8 cellular contexts compared by ENCODE assay signal in genomic region chr13:108915634-108916497, GRCh38.
DNase-seq lines count a peak whose midpoint lies in the region; ATAC-seq and TF ChIP-seq lines count a peak whose summit lies in the region.

No MANE protein-coding gene starts in this region.

- peak overlapping the region; percentile 65 for H3K4me3 Mint-ChIP-seq in activated CD4-positive, alpha-beta memory T cell treated with anti-CD3 and anti-CD28 coated beads, Interleukin-2, amount 10 ng/mL, durations not matched to agents 7 days and 5 days
- H3K4me3 Mint-ChIP-seq in endodermal cell (no peak overlapping the region), neural progenitor cell (no peak overlapping the region)

- H3K27ac ChIP-seq in endodermal cell (ENCODE audit: low read depth, low read length) (no peak overlapping the region), neural progenitor cell (no peak overlapping the region)

- H3K9me3 Mint-ChIP-seq in activated CD4-positive, alpha-beta memory T cell treated with anti-CD3 and anti-CD28 coated beads, Interleukin-2, amount 10 ng/mL, durations not matched to agents 7 days and 5 days: no peaks in the 10 kb centered on the region
- no peaks in the 10 kb centered on the region for H3K9me3 Mint-ChIP-seq in endodermal cell
- H3K9me3 Mint-ChIP-seq in neural progenitor cell: no peaks in the 10 kb centered on the region

- no peaks in the 10 kb centered on the region for H3K36me3 Mint-ChIP-seq in activated CD4-positive, alpha-beta memory T cell treated with anti-CD3 and anti-CD28 coated beads, Interleukin-2, amount 10 ng/mL, durations not matched to agents 7 days and 5 days (ENCODE audit: low read depth)
- H3K36me3 Mint-ChIP-seq in endodermal cell (ENCODE audit: low read depth): no peaks in the 10 kb centered on the region
- H3K36me3 Mint-ChIP-seq in neural progenitor cell: no peaks in the 10 kb centered on the region

- H3K4me3 ChIP-seq in endodermal cell (ENCODE audit: low read length): no peak overlapping the region
- no peak overlapping the region for H3K4me3 ChIP-seq in mucosa of descending colon
- no peak overlapping the region for H3K4me3 ChIP-seq in neural progenitor cell

- DNase-seq in NCI-H2081 (lab: John Stamatoyannopoulos, UW): peak; percentile 36 to 84
- DNase-seq in activated CD4-positive, alpha-beta memory T cell treated with anti-CD3 and anti-CD28 coated beads, Interleukin-2, amount 10 ng/mL, durations not matched to agents 7 days and 5 days: peak; percentile 90
- DNase-seq in endodermal cell: peak; percentile 87
- DNase-seq in mucosa of descending colon: peak; percentile 71 to 84 (median 81)
- DNase-seq in stimulated activated CD8-positive, alpha-beta memory T cell treated with anti-CD3 and anti-CD28 coated beads, Interleukin-4, amount 100 ng/mL, for 24 hours (ENCODE audit: low read depth): peak; percentile 63
- no peak for DNase-seq in neural progenitor cell (ENCODE audit: low spot score)

- TF ChIP-seq CTCF in endodermal cell (conservative IDR thresholded peaks at IDR 0.05) (no peak), mucosa of descending colon (IDR thresholded peaks at IDR 0.05) (no peak), neural progenitor cell (IDR thresholded peaks at IDR 0.05) (no peak)

- H3K9me3 ChIP-seq in endodermal cell (ENCODE audit: control insufficient read depth, low read length) (no peaks in the 10 kb centered on the region), mucosa of descending colon (no peaks in the 10 kb centered on the region), neural progenitor cell (ENCODE audit: low read depth) (no peaks in the 10 kb centered on the region)

- CTCF ChIA-PET in activated CD4-positive, alpha-beta memory T cell treated with anti-CD3 and anti-CD28 coated beads, Interleukin-2, amount 10 ng/mL, durations not matched to agents 7 days and 5 days (lab: Charles Lee): interaction anchor here (1.0 to 3.2 kb wide), 9 partner anchors 11 to 875 kb away, joined by 3 to 22 read pairs (median 3); no protein-coding TSS in a partner anchor

- no peaks in the 10 kb centered on the region for H4K20me1 ChIP-seq in neural progenitor cell (ENCODE audit: low read depth)

- H3K4me1 ChIP-seq in endodermal cell (ENCODE audit: control insufficient read depth, insufficient read depth, low read length) (no peaks in the 10 kb centered on the region), mucosa of descending colon (ENCODE audit: low read depth) (no peaks in the 10 kb centered on the region), neural progenitor cell (no peaks in the 10 kb centered on the region)

- no peaks in the 10 kb centered on the region for H3K27me3 ChIP-seq in endodermal cell (ENCODE audit: control insufficient read depth, insufficient read depth, low read length, poor library complexity, severe bottlenecking)
- H3K27me3 ChIP-seq in neural progenitor cell: no peaks in the 10 kb centered on the region

- H3K27me3 Mint-ChIP-seq in activated CD4-positive, alpha-beta memory T cell treated with anti-CD3 and anti-CD28 coated beads, Interleukin-2, amount 10 ng/mL, durations not matched to agents 7 days and 5 days: no peaks in the 10 kb centered on the region
- H3K27me3 Mint-ChIP-seq in endodermal cell (ENCODE audit: insufficient read depth) (no peaks in the 10 kb centered on the region), neural progenitor cell (ENCODE audit: insufficient read depth, low read depth) (no peaks in the 10 kb centered on the region)

- intact Hi-C loops in mucosa of descending colon (cut with DNase I, micrococcal nuclease): no loop called here

- no peak overlapping the region for H2AFZ ChIP-seq in neural progenitor cell (replicated peaks)

- H3K27ac Mint-ChIP-seq in activated CD4-positive, alpha-beta memory T cell treated with anti-CD3 and anti-CD28 coated beads, Interleukin-2, amount 10 ng/mL, durations not matched to agents 7 days and 5 days: peak overlapping the region; percentile 84
- H3K27ac Mint-ChIP-seq in endodermal cell (peak overlapping the region; percentile 67), neural progenitor cell (no peak overlapping the region)

- H3K36me3 ChIP-seq in endodermal cell (ENCODE audit: control insufficient read depth, insufficient read depth, low read length) (no peaks in the 10 kb centered on the region), mucosa of descending colon (ENCODE audit: low read depth) (no peaks in the 10 kb centered on the region), neural progenitor cell (no peaks in the 10 kb centered on the region)

- WGBS in endodermal cell (ENCODE audit: insufficient coverage in 1 of 2, insufficient read length in 1 of 2), 2 experiments: 70 to 73% methylated on average over 3 to 9 of the region's 9 CpGs

- peak; percentile 96 for ATAC-seq in GM18502 (IDR thresholded peaks at IDR 0.05; ENCODE audit: poor library complexity, unreplicated experiment)
- peak; percentile 97 for ATAC-seq in HG02610 (IDR thresholded peaks at IDR 0.05; ENCODE audit: unreplicated experiment)
- peak; percentile 93 for ATAC-seq in mucosa of descending colon

- peaks cover 17% of the 10 kb centered on the region for H3K4me1 Mint-ChIP-seq in activated CD4-positive, alpha-beta memory T cell treated with anti-CD3 and anti-CD28 coated beads, Interleukin-2, amount 10 ng/mL, durations not matched to agents 7 days and 5 days
- H3K4me1 Mint-ChIP-seq in endodermal cell (peaks cover 7% of the 10 kb centered on the region), neural progenitor cell (peaks cover 22% of the 10 kb centered on the region)

- H3F3A ChIP-seq in neural progenitor cell (ENCODE audit: low read depth): no peaks in the 10 kb centered on the region

- no peak overlapping the region for H3K9ac ChIP-seq in endodermal cell (ENCODE audit: extremely low read depth, low read length, poor library complexity, severe bottlenecking)
- H3K9ac ChIP-seq in neural progenitor cell: no peak overlapping the region

- H3K79me2 ChIP-seq in neural progenitor cell (ENCODE audit: low read depth): no peaks in the 10 kb centered on the region

- POLR2A ChIA-PET in activated CD4-positive, alpha-beta memory T cell treated with anti-CD3 and anti-CD28 coated beads, Interleukin-2, amount 10 ng/mL, durations not matched to agents 7 days and 5 days (lab: Charles Lee): interaction anchor here (0.8 to 2.1 kb wide), 8 partner anchors 11 to 869 kb away, joined by 3 to 9 read pairs (median 4); partner anchors contain the start of gene ABHD13

- H3K4me2 ChIP-seq in neural progenitor cell: no peak overlapping the region
